In genomic region chr1:246382589-246382988, GRCh38 we compare ENCODE assay signal across 2 cellular contexts.
TF ChIP-seq lines count a peak whose summit lies in the region.

No MANE protein-coding gene starts in this region.

TF ChIP-seq in GM23338, 12 proteins besides CTCF, POLR2A, EP300 and RAD21 (continued from another document):
- TF ChIP-seq ZNF462 (CRISPR knock-in tag; IDR thresholded peaks at IDR 0.05) = no peak
- no peak for TF ChIP-seq JUNB (IDR thresholded peaks at IDR 0.05; ENCODE audit: unreplicated experiment)
- no peak for TF ChIP-seq ZNF114 (CRISPR knock-in tag; IDR thresholded peaks at IDR 0.05)
- no peak for TF ChIP-seq REST (IDR thresholded peaks at IDR 0.05; ENCODE audit: unreplicated experiment)

TF ChIP-seq in WTC11, 78 proteins besides CTCF, POLR2A, EP300 and RAD21 (continued from another document):
- TF ChIP-seq FOXP4 (CRISPR knock-in tag; IDR thresholded peaks at IDR 0.05) (no peak), ZNF416 (CRISPR knock-in tag; IDR thresholded peaks at IDR 0.05) (no peak), ELF4 (CRISPR knock-in tag; IDR thresholded peaks at IDR 0.05; ENCODE audit: low read depth) (no peak), USF2 (CRISPR knock-in tag; IDR thresholded peaks at IDR 0.05) (no peak), MLX (CRISPR knock-in tag; IDR thresholded peaks at IDR 0.05) (no peak), USF1 (CRISPR knock-in tag; IDR thresholded peaks at IDR 0.05) (no peak), ZNF121 (CRISPR knock-in tag; IDR thresholded peaks at IDR 0.05) (no peak), ATF3 (CRISPR knock-in tag; conservative IDR thresholded peaks at IDR 0.05) (no peak), PRDM15 (CRISPR knock-in tag; IDR thresholded peaks at IDR 0.05) (no peak), ZNF138 (CRISPR knock-in tag; conservative IDR thresholded peaks at IDR 0.05) (no peak), SOX15 (CRISPR knock-in tag; IDR thresholded peaks at IDR 0.05) (no peak)
